13 cellular contexts compared by ENCODE assay signal in genomic region chr17:72117470-72117747, GRCh38. TPM values are rescaled to one million over a fixed set of nuclear protein-coding genes. Genes with fewer than 3 reads are reported as not detected.
DNase-seq lines count a peak whose midpoint lies in the region; ATAC-seq and TF ChIP-seq lines count a peak whose summit lies in the region.
"Had no signal": no experiment of that assay in that cellular context is flagged by ENCODE, and none has a peak within 500 bp of the region (broad histone marks: within the 10 kb centered on the region; RNA-seq: fewer than 3 reads in every experiment).

No MANE protein-coding gene starts in this region.

- DNase-seq in brain microvascular endothelial cell (no peak), sigmoid colon (no peak), uterus (no peak), left lung (no peak), OCI-M1 (lab: John Stamatoyannopoulos, UW) (no peak)
- DNase-seq: aorta; CD4-positive, CD25-positive, alpha-beta regulatory T cell; natural killer cell; NCI-H1694; T-cell had no signal

- in situ Hi-C loops in brain microvascular endothelial cell (cut with HindIII; ENCODE audit: low pct_ligation_motif_present, low sequenced_read_pairs), result no loop called here

- TF ChIP-seq CTCF in brain microvascular endothelial cell (IDR thresholded peaks at IDR 0.05; ENCODE audit: low read depth, low read length, missing control alignments), result no peak
- TF ChIP-seq CTCF in sigmoid colon (IDR thresholded peaks at IDR 0.05), result no peak
- no peak for TF ChIP-seq CTCF in uterus (IDR thresholded peaks at IDR 0.05)
- no peak for TF ChIP-seq CTCF in left lung (IDR thresholded peaks at IDR 0.05)

- no peak overlapping the region for H3K27ac ChIP-seq in brain microvascular endothelial cell
- no peak overlapping the region for H3K27ac ChIP-seq in iPS-18a (ENCODE audit: low read length)
- H3K27ac ChIP-seq in sigmoid colon, result no peak overlapping the region
- no peak overlapping the region for H3K27ac ChIP-seq in uterus
- H3K27ac ChIP-seq in left lung, result no peak overlapping the region

- 4 to 5% methylated on average over 12 of the region's 12 CpGs for WGBS in sigmoid colon, 2 donors

- intact Hi-C loops in sigmoid colon (cut with DNase I), result loop anchor here (5.0 to 10.0 kb wide), 3 partner anchors 145 to 1350 kb away; no protein-coding TSS in a partner anchor
- intact Hi-C loops in uterus (cut with DNase I; ENCODE audit: low total_unique reads), result no loop called here
- intact Hi-C loops in left lung (cut with DNase I), result no loop called here

- H3K9me3 ChIP-seq in ES-I3 (ENCODE audit: control insufficient read depth, insufficient read depth, low read length) (no peaks in the 10 kb centered on the region), iPS-18a (ENCODE audit: control insufficient read depth, low read depth, low read length) (no peaks in the 10 kb centered on the region), sigmoid colon (no peaks in the 10 kb centered on the region), uterus (no peaks in the 10 kb centered on the region), left lung (no peaks in the 10 kb centered on the region)

- H3K4me3 ChIP-seq in brain microvascular endothelial cell (ENCODE audit: low read depth, low read length) (peak overlapping the region; percentile 55), iPS-18a (ENCODE audit: low read length) (peak overlapping the region; percentile 63), sigmoid colon (peak overlapping the region in 3 of 4 donors; percentile 34 to 39 (median 35)), uterus (no peak overlapping the region), left lung (peak overlapping the region in 1 of 2 donors; percentile 16)

- TF ChIP-seq POLR2A in sigmoid colon (IDR thresholded peaks at IDR 0.05) (no peak), uterus (IDR thresholded peaks at IDR 0.05) (no peak)

- TF ChIP-seq EP300 in sigmoid colon (IDR thresholded peaks at IDR 0.05), result no peak

- H3K9ac ChIP-seq in ES-I3 (ENCODE audit: low read depth, low read length), result peak overlapping the region; percentile 56; the same call in 1 of the 2 replicates
- no peak overlapping the region for H3K9ac ChIP-seq in iPS-18a (ENCODE audit: low read length)

- peaks cover 10% of the 10 kb centered on the region for H3K4me1 ChIP-seq in ES-I3 (ENCODE audit: insufficient read depth, low read length)
- H3K4me1 ChIP-seq in iPS-18a (ENCODE audit: control insufficient read depth, low read depth, low read length), result peaks cover 25% of the 10 kb centered on the region
- H3K4me1 ChIP-seq in sigmoid colon, result peaks cover 0 to 54% (median 50%) of the 10 kb centered on the region in 4 donors
- H3K4me1 ChIP-seq in uterus, result peaks cover 0 to 36% of the 10 kb centered on the region in 2 donors
- H3K4me1 ChIP-seq in left lung, result peaks cover 12 to 15% of the 10 kb centered on the region in 2 donors

- H3K27me3 ChIP-seq in brain microvascular endothelial cell (replicated peaks), result peaks cover 28% of the 10 kb centered on the region
- H3K27me3 ChIP-seq in iPS-18a (ENCODE audit: control insufficient read depth, insufficient read depth, low read length), result peaks cover 73% of the 10 kb centered on the region
- peaks cover 53 to 89% (median 63%) of the 10 kb centered on the region in 3 donors for H3K27me3 ChIP-seq in sigmoid colon
- H3K27me3 ChIP-seq in uterus, result peaks cover 8 to 68% of the 10 kb centered on the region in 2 donors
- H3K27me3 ChIP-seq in left lung, result peaks cover 54 to 100% of the 10 kb centered on the region in 2 donors

- ATAC-seq in HG03520 (IDR thresholded peaks at IDR 0.05; ENCODE audit: unreplicated experiment) (no peak), left lung (no peak)
- ATAC-seq: natural killer cell, T-cell had no signal

- no peaks in the 10 kb centered on the region for H3K36me3 ChIP-seq in ES-I3 (ENCODE audit: insufficient read depth, low read length)
- H3K36me3 ChIP-seq in brain microvascular endothelial cell (replicated peaks), result no peaks in the 10 kb centered on the region
- H3K36me3 ChIP-seq in iPS-18a (ENCODE audit: control insufficient read depth, low read depth, low read length), result no peaks in the 10 kb centered on the region
- no peaks in the 10 kb centered on the region for H3K36me3 ChIP-seq in sigmoid colon
- no peaks in the 10 kb centered on the region for H3K36me3 ChIP-seq in uterus
- H3K36me3 ChIP-seq in left lung, result no peaks in the 10 kb centered on the region

RNA-seq across cellular contexts. Expression of gene SOX9, which starts 3.4 kb away (rescaled TPM):
- total RNA-seq in sigmoid colon (1 to 10 TPM in 1 of 4 donors, under 1 TPM in 2, not detected in 1; 0.28 to 2.1 (median 0.49) TPM), uterus (1 to 10 TPM in 2 of 4 donors, not detected in 2; 1.8 to 6.8 TPM), left lung (1 to 10 TPM; 6.6 to 9.6 TPM)
- polyA plus RNA-seq in sigmoid colon, result 10 to 100 TPM in 2 of 3 donors, 1 to 10 TPM in 1; 7.8 to 22.7 (median 15.3) TPM
- total RNA-seq: CD4-positive, CD25-positive, alpha-beta regulatory T cell; natural killer cell had no signal
- polyA plus RNA-seq: CD4-positive, CD25-positive, alpha-beta regulatory T cell had no signal

Comparison
In these comparisons a context has a peak if more than half of its experiments do, and no peak if none do; other contexts are left out.
1. H3K4me3 ChIP-seq: peak in brain microvascular endothelial cell (single experiment), iPS-18a (single experiment) and sigmoid colon (3 of 4); none in uterus (0 of 2).